Comparison of ENCODE assay signal across 8 cellular contexts in the genomic region with DNA sequence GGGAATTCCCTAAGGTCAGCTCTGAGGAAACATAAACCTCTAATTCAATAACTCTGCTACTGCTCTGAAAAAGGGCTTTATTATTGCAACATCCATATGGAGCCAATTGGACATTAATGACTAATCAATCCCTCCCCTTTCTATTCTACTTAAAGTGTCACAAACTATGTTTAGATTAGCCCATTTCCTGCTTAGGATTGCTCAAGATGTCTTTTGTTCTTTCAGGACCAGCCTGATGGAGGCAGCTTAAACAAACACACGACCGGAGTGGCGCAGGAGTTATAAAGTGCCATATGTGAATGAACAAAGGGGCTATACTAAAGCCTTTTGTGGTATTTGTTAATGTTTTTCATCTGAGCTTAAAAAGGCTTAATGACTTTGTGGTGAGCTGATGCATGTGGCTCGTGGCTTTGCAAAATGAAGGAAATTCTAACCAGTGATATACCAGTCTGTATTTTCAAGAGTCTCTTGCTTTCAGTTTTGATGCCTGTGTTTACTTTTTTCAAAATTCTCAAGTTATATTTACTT.
DNase-seq lines count a peak whose midpoint lies in the region; ATAC-seq, FAIRE-seq and TF ChIP-seq lines count a peak whose summit lies in the region.

No MANE protein-coding gene starts in this region.

- ATAC-seq in HG03108 (IDR thresholded peaks at IDR 0.05; ENCODE audit: unreplicated experiment): no peak

- H3K9me3 ChIP-seq in smooth muscle cell (replicated peaks; ENCODE audit: low read depth): no peaks in the 10 kb centered on the region

- no peak for FAIRE-seq in H54 (lab: Jason Lieb, UNC)

- peaks cover 11% of the 10 kb centered on the region for H3K4me1 ChIP-seq in smooth muscle cell (ENCODE audit: low read depth)

- no peak overlapping the region for H3K9ac ChIP-seq in smooth muscle cell (ENCODE audit: low read depth)

- no peaks in the 10 kb centered on the region for H3K79me2 ChIP-seq in smooth muscle cell (ENCODE audit: low read depth)

- WGBS in smooth muscle cell (ENCODE audit: low lambda C conversion rate): 8% methylated on average over 4 of the region's 4 CpGs

- H3K4me3 ChIP-seq in smooth muscle cell: peak overlapping the region; percentile 14

- H2AFZ ChIP-seq in smooth muscle cell (ENCODE audit: low read depth): no peak overlapping the region

- TF ChIP-seq POLR2A in H54 (IDR thresholded peaks at IDR 0.05; ENCODE audit: low read depth, low read length): no peak

- no peaks in the 10 kb centered on the region for H3K36me3 ChIP-seq in smooth muscle cell (ENCODE audit: low read depth)

- H3F3A ChIP-seq in smooth muscle cell (ENCODE audit: low read depth): peaks cover 12% of the 10 kb centered on the region

- H4K20me1 ChIP-seq in smooth muscle cell (ENCODE audit: low read depth): peaks cover 4% of the 10 kb centered on the region

- peak overlapping the region; percentile 38 for H3K27ac ChIP-seq in smooth muscle cell (ENCODE audit: low read depth)

- H3K4me2 ChIP-seq in smooth muscle cell: peak overlapping the region; percentile 36

- no peak for TF ChIP-seq CTCF in smooth muscle cell (IDR thresholded peaks at IDR 0.05; ENCODE audit: borderline replicate concordance, insufficient read depth, poor library complexity, severe bottlenecking)

- no peaks in the 10 kb centered on the region for H3K27me3 ChIP-seq in smooth muscle cell (ENCODE audit: low read depth)

- DNase-seq in AG08395 (ENCODE audit: low spot score) (peak; percentile 69), HPDE6-E6E7 (ENCODE audit: extremely low spot score) (peak; percentile 59), NOMO-1 treated with DMSO at 0.1 percent for 48 hours (lab: John Stamatoyannopoulos, UW; ENCODE audit: unreplicated experiment) (peak; percentile 71), fibroblast of gingiva (ENCODE audit: low read depth) (peak; percentile 97), smooth muscle cell (lab: John Stamatoyannopoulos, UW; ENCODE audit: unreplicated experiment) (no peak), H54 (ENCODE audit: insufficient read length, low spot score) (no peak)
- DNase-seq in activated CD4-positive, alpha-beta T cell treated with anti-CD3 and anti-CD28 coated beads for 4 hours: no peak

Comparison
In these comparisons a context has a peak if more than half of its experiments do, and no peak if none do; other contexts are left out.
1. DNase-seq: peak in AG08395 (single experiment), HPDE6-E6E7 (single experiment), NOMO-1 treated with DMSO at 0.1 percent for 48 hours (single experiment) and fibroblast of gingiva (single experiment); none in smooth muscle cell (single experiment), activated CD4-positive, alpha-beta T cell treated with anti-CD3 and anti-CD28 coated beads for 4 hours (0 of 2) and H54 (single experiment).